22 cellular contexts compared by ENCODE assay signal in the genomic region with DNA sequence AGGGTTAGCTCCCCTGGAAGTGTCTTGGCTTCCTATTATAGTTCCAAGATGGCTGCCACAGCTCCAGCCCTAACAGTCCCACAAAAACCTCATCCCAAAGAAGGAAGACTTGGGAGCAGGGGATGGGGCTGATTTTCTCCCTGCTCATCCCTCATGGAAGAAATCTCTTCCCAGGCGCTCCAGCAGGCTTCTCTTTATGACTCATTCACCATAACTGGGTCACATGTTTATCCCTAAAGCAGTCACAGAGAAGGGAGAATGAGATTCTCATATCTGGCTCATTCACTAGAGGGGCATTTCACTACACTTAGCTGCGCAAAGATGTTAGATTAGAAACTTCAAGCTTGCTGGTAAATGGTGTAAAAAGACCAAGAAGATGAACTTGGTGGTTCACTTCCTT.
DNase-seq lines count a peak whose midpoint lies in the region; ATAC-seq and TF ChIP-seq lines count a peak whose summit lies in the region.
"Had no signal": no experiment of that assay in that cellular context is flagged by ENCODE, and none has a peak within 500 bp of the region (broad histone marks: within the 10 kb centered on the region; RNA-seq: fewer than 3 reads in every experiment).

No MANE protein-coding gene starts in this region.

- H3F3A ChIP-seq in GM23338 (replicated peaks; ENCODE audit: low read depth), result no peaks in the 10 kb centered on the region
- H3F3A ChIP-seq in MM.1S (ENCODE audit: insufficient read depth, low read length), result no peaks in the 10 kb centered on the region

- H2AFZ ChIP-seq in GM23338, result peak overlapping the region; percentile 63
- no peak overlapping the region for H2AFZ ChIP-seq in MM.1S (ENCODE audit: low read length)
- H2AFZ ChIP-seq: parathyroid adenoma had no signal

- H3K9me3 Mint-ChIP-seq in GM23338, result peaks cover 6% of the 10 kb centered on the region
- H3K9me3 Mint-ChIP-seq in T-cell, result peaks cover 7 to 9% (median 7%) of the 10 kb centered on the region in 3 donors
- H3K9me3 Mint-ChIP-seq: natural killer cell treated with Interleukin-12 subunit alpha and Interleukin-12 subunit beta and Interleukin-15 and Interleukin-18, amount 100 ng/mL, for 72 hours had no signal

- H4K20me1 ChIP-seq in GM23338 (replicated peaks; ENCODE audit: insufficient read depth), result no peaks in the 10 kb centered on the region
- H4K20me1 ChIP-seq in MM.1S (ENCODE audit: insufficient read depth, low read length), result no peaks in the 10 kb centered on the region

- POLR2A ChIA-PET in T-cell (lab: Charles Lee), result no interaction called here

- H3K27ac ChIP-seq in GM23338 (ENCODE audit: low read depth) (no peak overlapping the region), MM.1S (ENCODE audit: low read length) (no peak overlapping the region)
- H3K27ac ChIP-seq: C4-2B, dorsolateral prefrontal cortex, parathyroid adenoma, testis had no signal

- H3K4me1 Mint-ChIP-seq in GM23338 (no peaks in the 10 kb centered on the region), T-cell (no peaks in the 10 kb centered on the region)
- H3K4me1 Mint-ChIP-seq: activated CD4-positive, alpha-beta T cell treated with anti-CD3 and anti-CD28 coated beads for 36 hours; activated T-helper 17 cell treated with anti-CD3 and anti-CD28 coated beads, Interleukin-2, amount 50 U/mL, for 72 hours had no signal

- H3K4me1 ChIP-seq in GM23338 (ENCODE audit: insufficient read depth), result no peaks in the 10 kb centered on the region
- no peaks in the 10 kb centered on the region for H3K4me1 ChIP-seq in MM.1S (ENCODE audit: low read length)
- H3K4me1 ChIP-seq: parathyroid adenoma, testis had no signal

- H3K9me2 ChIP-seq in GM23338 (ENCODE audit: insufficient read depth), result peaks cover 14% of the 10 kb centered on the region; the same call in 1 of the 2 replicates
- H3K9me2 ChIP-seq in MM.1S (replicated peaks; ENCODE audit: insufficient read depth, low read length), result no peaks in the 10 kb centered on the region

- DNase-seq in A172 (ENCODE audit: low spot score), result peak; percentile 35
- no peak for DNase-seq in GM23338 (ENCODE audit: low spot score)
- DNase-seq in SW480 (ENCODE audit: low spot score), result peak; percentile 10
- DNase-seq in fibroblast of pulmonary artery (ENCODE audit: low read depth), result peak; percentile 30
- no peak for DNase-seq in SKM-1 treated with dmso at 0.1 percent for 144 hours (lab: John Stamatoyannopoulos, UW; ENCODE audit: unreplicated experiment)
- DNase-seq in mucosa of gallbladder (ENCODE audit: low spot score), result no peak
- DNase-seq in MM.1S, result no peak
- DNase-seq in T-cell, result no peak
- DNase-seq: activated CD4-positive, alpha-beta T cell treated with anti-CD3 and anti-CD28 coated beads for 36 hours; caudate nucleus; dorsolateral prefrontal cortex; GF-D8; NCI-H1105; NCI-H2081; NK-92 treated with Interleukin-12 subunit alpha and Interleukin-12 subunit beta, amount 100 ng/mL, for 24 hours; testis had no signal

- H3K79me2 ChIP-seq in GM23338 (replicated peaks; ENCODE audit: insufficient read depth) (no peaks in the 10 kb centered on the region), MM.1S (ENCODE audit: low read length) (no peaks in the 10 kb centered on the region)
- H3K79me2 ChIP-seq: parathyroid adenoma had no signal

- H3K27me3 ChIP-seq in GM23338 (ENCODE audit: insufficient read depth) (no peaks in the 10 kb centered on the region), MM.1S (replicated peaks; ENCODE audit: insufficient read depth, low read length) (no peaks in the 10 kb centered on the region)
- H3K27me3 ChIP-seq: testis had no signal

- H3K36me3 Mint-ChIP-seq in GM23338 (ENCODE audit: low read depth) (peaks cover 6% of the 10 kb centered on the region; the same call in 1 of the 3 replicates), T-cell (no peaks in the 10 kb centered on the region)
- H3K36me3 Mint-ChIP-seq: natural killer cell treated with Interleukin-12 subunit alpha and Interleukin-12 subunit beta and Interleukin-15 and Interleukin-18, amount 100 ng/mL, for 72 hours had no signal

- TF ChIP-seq CTCF in GM23338 (conservative IDR thresholded peaks at IDR 0.05; ENCODE audit: low read depth in 2 of 2) (no peak), fibroblast of pulmonary artery (IDR thresholded peaks at IDR 0.05; ENCODE audit: low read length, missing control alignments) (no peak), MM.1S (IDR thresholded peaks at IDR 0.05; ENCODE audit: low read length) (no peak)

- CTCF ChIA-PET in T-cell (lab: Charles Lee), result no interaction called here

- H3K9ac ChIP-seq in MM.1S (ENCODE audit: low read length), result no peak overlapping the region
- H3K9ac ChIP-seq: parathyroid adenoma had no signal

- no peak overlapping the region for H3K4me3 Mint-ChIP-seq in GM23338
- no peak overlapping the region for H3K4me3 Mint-ChIP-seq in T-cell
- H3K4me3 Mint-ChIP-seq: activated CD4-positive, alpha-beta T cell treated with anti-CD3 and anti-CD28 coated beads for 36 hours; activated T-helper 17 cell treated with anti-CD3 and anti-CD28 coated beads, Interleukin-2, amount 50 U/mL, for 72 hours; natural killer cell treated with Interleukin-12 subunit alpha and Interleukin-12 subunit beta and Interleukin-15 and Interleukin-18, amount 100 ng/mL, for 72 hours had no signal

- H3K27me3 Mint-ChIP-seq in GM23338 (ENCODE audit: insufficient read depth, low read depth, poor library complexity) (peaks cover 1% of the 10 kb centered on the region), T-cell (peaks cover 1 to 10% of the 10 kb centered on the region in 2 donors)

- H3K27ac Mint-ChIP-seq in GM23338 (no peak overlapping the region), T-cell (no peak overlapping the region)
- H3K27ac Mint-ChIP-seq: activated CD4-positive, alpha-beta T cell treated with anti-CD3 and anti-CD28 coated beads for 36 hours; activated T-helper 17 cell treated with anti-CD3 and anti-CD28 coated beads, Interleukin-2, amount 50 U/mL, for 72 hours; natural killer cell treated with Interleukin-12 subunit alpha and Interleukin-12 subunit beta and Interleukin-15 and Interleukin-18, amount 100 ng/mL, for 72 hours had no signal

- H3K4me2 ChIP-seq in GM23338, result no peak overlapping the region
- no peak overlapping the region for H3K4me2 ChIP-seq in MM.1S (ENCODE audit: low read depth, low read length)

- H3K9me3 ChIP-seq in MM.1S (replicated peaks; ENCODE audit: insufficient read depth, low read length), result no peaks in the 10 kb centered on the region
- H3K9me3 ChIP-seq: testis had no signal

- H3K4me3 ChIP-seq in GM23338 (no peak overlapping the region), fibroblast of pulmonary artery (replicated peaks; ENCODE audit: low read depth, low read length) (no peak overlapping the region), MM.1S (ENCODE audit: low read length) (no peak overlapping the region)
- H3K4me3 ChIP-seq: dorsolateral prefrontal cortex, GM12878, testis had no signal

- H3K36me3 ChIP-seq in GM23338 (ENCODE audit: insufficient read depth) (no peaks in the 10 kb centered on the region), MM.1S (replicated peaks; ENCODE audit: insufficient read depth, low read length) (no peaks in the 10 kb centered on the region)

- no peak for ATAC-seq in GM23338
- no peak for ATAC-seq in T-cell (replicated peaks in 1 of 4)
- ATAC-seq: activated CD4-positive, alpha-beta T cell treated with anti-CD3 and anti-CD28 coated beads for 36 hours; activated T-helper 17 cell treated with anti-CD3 and anti-CD28 coated beads, Interleukin-2, amount 50 U/mL, for 72 hours; GM12878; natural killer cell treated with Interleukin-12 subunit alpha and Interleukin-12 subunit beta and Interleukin-15 and Interleukin-18, amount 100 ng/mL, for 72 hours; sciatic nerve had no signal

TF ChIP-seq in GM23338, 12 proteins besides CTCF, POLR2A, EP300 and RAD21 (continues in another document):
- TF ChIP-seq ZNF331 (CRISPR knock-in tag; IDR thresholded peaks at IDR 0.05; ENCODE audit: low read depth) (no peak), JUNB (IDR thresholded peaks at IDR 0.05; ENCODE audit: unreplicated experiment) (no peak), ZNF114 (CRISPR knock-in tag; IDR thresholded peaks at IDR 0.05) (no peak), EZH2phosphoT487 (IDR thresholded peaks at IDR 0.05; ENCODE audit: unreplicated experiment) (no peak), POLR2AphosphoS5 (IDR thresholded peaks at IDR 0.05; ENCODE audit: low read depth) (no peak), NANOG (IDR thresholded peaks at IDR 0.05; ENCODE audit: borderline replicate concordance) (no peak)
- TF ChIP-seq, protein P1, sequence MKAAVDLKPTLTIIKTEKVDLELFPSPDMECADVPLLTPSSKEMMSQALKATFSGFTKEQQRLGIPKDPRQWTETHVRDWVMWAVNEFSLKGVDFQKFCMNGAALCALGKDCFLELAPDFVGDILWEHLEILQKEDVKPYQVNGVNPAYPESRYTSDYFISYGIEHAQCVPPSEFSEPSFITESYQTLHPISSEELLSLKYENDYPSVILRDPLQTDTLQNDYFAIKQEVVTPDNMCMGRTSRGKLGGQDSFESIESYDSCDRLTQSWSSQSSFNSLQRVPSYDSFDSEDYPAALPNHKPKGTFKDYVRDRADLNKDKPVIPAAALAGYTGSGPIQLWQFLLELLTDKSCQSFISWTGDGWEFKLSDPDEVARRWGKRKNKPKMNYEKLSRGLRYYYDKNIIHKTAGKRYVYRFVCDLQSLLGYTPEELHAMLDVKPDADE (IDR thresholded peaks at IDR 0.05), result no peak
- TF ChIP-seq, protein P2, sequence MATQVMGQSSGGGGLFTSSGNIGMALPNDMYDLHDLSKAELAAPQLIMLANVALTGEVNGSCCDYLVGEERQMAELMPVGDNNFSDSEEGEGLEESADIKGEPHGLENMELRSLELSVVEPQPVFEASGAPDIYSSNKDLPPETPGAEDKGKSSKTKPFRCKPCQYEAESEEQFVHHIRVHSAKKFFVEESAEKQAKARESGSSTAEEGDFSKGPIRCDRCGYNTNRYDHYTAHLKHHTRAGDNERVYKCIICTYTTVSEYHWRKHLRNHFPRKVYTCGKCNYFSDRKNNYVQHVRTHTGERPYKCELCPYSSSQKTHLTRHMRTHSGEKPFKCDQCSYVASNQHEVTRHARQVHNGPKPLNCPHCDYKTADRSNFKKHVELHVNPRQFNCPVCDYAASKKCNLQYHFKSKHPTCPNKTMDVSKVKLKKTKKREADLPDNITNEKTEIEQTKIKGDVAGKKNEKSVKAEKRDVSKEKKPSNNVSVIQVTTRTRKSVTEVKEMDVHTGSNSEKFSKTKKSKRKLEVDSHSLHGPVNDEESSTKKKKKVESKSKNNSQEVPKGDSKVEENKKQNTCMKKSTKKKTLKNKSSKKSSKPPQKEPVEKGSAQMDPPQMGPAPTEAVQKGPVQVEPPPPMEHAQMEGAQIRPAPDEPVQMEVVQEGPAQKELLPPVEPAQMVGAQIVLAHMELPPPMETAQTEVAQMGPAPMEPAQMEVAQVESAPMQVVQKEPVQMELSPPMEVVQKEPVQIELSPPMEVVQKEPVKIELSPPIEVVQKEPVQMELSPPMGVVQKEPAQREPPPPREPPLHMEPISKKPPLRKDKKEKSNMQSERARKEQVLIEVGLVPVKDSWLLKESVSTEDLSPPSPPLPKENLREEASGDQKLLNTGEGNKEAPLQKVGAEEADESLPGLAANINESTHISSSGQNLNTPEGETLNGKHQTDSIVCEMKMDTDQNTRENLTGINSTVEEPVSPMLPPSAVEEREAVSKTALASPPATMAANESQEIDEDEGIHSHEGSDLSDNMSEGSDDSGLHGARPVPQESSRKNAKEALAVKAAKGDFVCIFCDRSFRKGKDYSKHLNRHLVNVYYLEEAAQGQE (IDR thresholded peaks at IDR 0.05; ENCODE audit: unreplicated experiment), result no peak

Comparison
In these comparisons a context has a peak if more than half of its experiments do, and no peak if none do; other contexts are left out.
1. DNase-seq: peak in A172 (single experiment), SW480 (single experiment) and fibroblast of pulmonary artery (single experiment); none in GM23338 (single experiment), SKM-1 treated with dmso at 0.1 percent for 144 hours (single experiment), mucosa of gallbladder (single experiment), MM.1S (single experiment) and T-cell (0 of 34).